1 cellular context compared by ENCODE assay signal in the genomic region with DNA sequence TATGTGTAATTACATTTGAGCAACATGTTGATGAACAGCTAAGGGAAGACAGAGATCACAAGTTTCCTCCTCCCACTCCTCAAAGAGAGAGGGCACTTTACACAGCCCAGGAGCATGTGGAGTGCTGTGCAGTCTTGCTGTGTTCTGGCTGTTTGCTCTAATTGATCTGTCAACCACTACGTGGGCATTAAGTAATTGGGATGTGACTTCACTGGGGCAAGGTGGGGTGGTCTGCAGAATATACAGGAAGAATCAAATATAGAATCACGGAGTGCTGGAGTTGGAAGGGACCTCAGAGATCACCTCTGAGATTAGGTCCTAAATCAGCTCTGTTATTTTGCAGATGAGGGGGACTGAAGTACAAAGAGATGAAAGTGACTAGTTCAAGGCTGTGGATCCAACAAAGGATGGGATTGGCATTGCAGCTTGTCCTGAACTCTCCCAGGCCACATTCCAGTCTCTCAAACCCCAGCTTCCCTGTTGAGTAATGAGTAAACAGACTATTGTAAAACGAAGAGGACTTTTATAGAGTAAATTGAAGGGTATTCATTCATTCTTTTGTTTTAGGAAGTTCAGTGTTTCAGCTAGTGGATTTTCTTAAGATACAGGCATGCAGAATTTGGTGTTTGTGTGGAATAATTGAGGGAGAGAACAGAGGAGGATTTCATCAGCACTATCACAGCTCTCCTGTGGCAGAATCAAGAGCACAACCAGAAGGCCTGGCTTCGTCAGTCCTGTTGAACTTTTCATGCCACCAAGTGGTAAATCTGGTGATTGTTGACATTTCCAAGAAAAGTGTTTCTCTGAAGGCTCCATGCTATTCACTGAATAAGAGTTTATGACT.
A peak's percentile ranks its signal among the peaks of the same experiment; 100 is the strongest.
TF ChIP-seq lines count a peak whose summit lies in the region.

No MANE protein-coding gene starts in this region.

TF ChIP-seq in K562, 482 proteins besides CTCF, POLR2A, EP300 and RAD21:
- no peak for TF ChIP-seq MYC (IDR thresholded peaks at IDR 0.05; ENCODE audit: low read depth, low read length)
- TF ChIP-seq MYC (CRISPR knock-in tag; IDR thresholded peaks at IDR 0.05; ENCODE audit: borderline replicate concordance, low read depth): no peak
- TF ChIP-seq, protein P1, sequence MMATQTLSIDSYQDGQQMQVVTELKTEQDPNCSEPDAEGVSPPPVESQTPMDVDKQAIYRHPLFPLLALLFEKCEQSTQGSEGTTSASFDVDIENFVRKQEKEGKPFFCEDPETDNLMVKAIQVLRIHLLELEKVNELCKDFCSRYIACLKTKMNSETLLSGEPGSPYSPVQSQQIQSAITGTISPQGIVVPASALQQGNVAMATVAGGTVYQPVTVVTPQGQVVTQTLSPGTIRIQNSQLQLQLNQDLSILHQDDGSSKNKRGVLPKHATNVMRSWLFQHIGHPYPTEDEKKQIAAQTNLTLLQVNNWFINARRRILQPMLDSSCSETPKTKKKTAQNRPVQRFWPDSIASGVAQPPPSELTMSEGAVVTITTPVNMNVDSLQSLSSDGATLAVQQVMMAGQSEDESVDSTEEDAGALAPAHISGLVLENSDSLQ (IDR thresholded peaks at IDR 0.05): peak; percentile 24; the same call in 1 of the 2 replicates
- peak; percentile 62 for TF ChIP-seq MEIS2 (IDR thresholded peaks at IDR 0.05; ENCODE audit: partially characterized antibody)
